In genomic region chr9:128552744-128553221, GRCh38 we compare ENCODE assay signal across 9 cellular contexts. TPM values are rescaled to one million over a fixed set of nuclear protein-coding genes. Genes with fewer than 3 reads are reported as not detected.
DNase-seq lines count a peak whose midpoint lies in the region; ATAC-seq and TF ChIP-seq lines count a peak whose summit lies in the region.
"Had no signal": no experiment of that assay in that cellular context is flagged by ENCODE, and none has a peak within 500 bp of the region (broad histone marks: within the 10 kb centered on the region; RNA-seq: fewer than 3 reads in every experiment).

No MANE protein-coding gene starts in this region.

- no peak for TF ChIP-seq CTCF in fibroblast of lung (conservative IDR thresholded peaks at IDR 0.05 in 1 of 2, IDR thresholded peaks at IDR 0.05 in 1 of 2; ENCODE audit: low read depth in 1 of 2, low read length in 2 of 2)

- no peaks in the 10 kb centered on the region for H3K36me3 ChIP-seq in fibroblast of lung (ENCODE audit: control insufficient read depth, insufficient read depth, low read length)

- ATAC-seq in GM21737 (IDR thresholded peaks at IDR 0.05; ENCODE audit: unreplicated experiment) = peak; percentile 34
- ATAC-seq in naive thymus-derived CD8-positive, alpha-beta T cell = peak; percentile 25 to 39

- H3K79me2 ChIP-seq in fibroblast of lung (ENCODE audit: control insufficient read depth, insufficient read depth, low read length) = peaks cover 50% of the 10 kb centered on the region

- peak overlapping the region; percentile 89 for H3K27ac ChIP-seq in fibroblast of lung (ENCODE audit: insufficient read depth, low read length)

- peak; percentile 78 for DNase-seq in DMS 273 (lab: John Stamatoyannopoulos, UW; ENCODE audit: unreplicated experiment)
- no peak for DNase-seq in DMS 273 treated with DMSO at 0.1 percent for 48 hours (lab: John Stamatoyannopoulos, UW)
- DNase-seq in LoVo (ENCODE audit: low spot score) = peak; percentile 29
- peak; percentile 67 for DNase-seq in activated CD4-positive, CD25-positive, alpha-beta regulatory T cell treated with anti-CD3 and anti-CD28 coated beads, Interleukin-2, amount 50 U/mL, for 72 hours
- peak in 1 of 2 donors; percentile 32 for DNase-seq in fibroblast of lung (ENCODE audit: low read depth in 2 of 2)
- DNase-seq in naive thymus-derived CD8-positive, alpha-beta T cell = peak in 3 of 10 donors; percentile 37 to 59 (median 45)
- peak; percentile 38 for DNase-seq in superior temporal gyrus (ENCODE audit: extremely low spot score)

- no peaks in the 10 kb centered on the region for H3K9me3 Mint-ChIP-seq in naive thymus-derived CD8-positive, alpha-beta T cell
- H3K9me3 Mint-ChIP-seq: nephron had no signal

- H2AFZ ChIP-seq in fibroblast of lung (ENCODE audit: low read length) = no peak overlapping the region

- H3K4me2 ChIP-seq in fibroblast of lung (ENCODE audit: extremely low read depth, insufficient read depth, low read length) = peak overlapping the region; percentile 88

- H3K9ac ChIP-seq in fibroblast of lung (ENCODE audit: insufficient read depth, low read length) = peak overlapping the region; percentile 74

- H3K4me3 ChIP-seq in fibroblast of lung (replicated peaks in 1 of 4; ENCODE audit: control extremely low read depth in 1 of 4, insufficient read depth in 1 of 4, low read depth in 3 of 4, low read length in 4 of 4) = peak overlapping the region; percentile 78 to 99 (median 86)

- H3K27ac Mint-ChIP-seq in naive thymus-derived CD8-positive, alpha-beta T cell = no peak overlapping the region

- H3K4me1 Mint-ChIP-seq in naive thymus-derived CD8-positive, alpha-beta T cell = peaks cover 12 to 39% (median 26%) of the 10 kb centered on the region in 4 donors

- H3K27me3 Mint-ChIP-seq in naive thymus-derived CD8-positive, alpha-beta T cell = no peaks in the 10 kb centered on the region

- no peaks in the 10 kb centered on the region for H3K27me3 ChIP-seq in fibroblast of lung (ENCODE audit: control insufficient read depth, insufficient read depth, low read length)

- H3K4me1 ChIP-seq in fibroblast of lung (ENCODE audit: control insufficient read depth, extremely low read depth, insufficient read depth, low read length) = peaks cover 21% of the 10 kb centered on the region

- H4K20me1 ChIP-seq in fibroblast of lung (ENCODE audit: control insufficient read depth, extremely low read depth, insufficient read depth, low read length) = no peaks in the 10 kb centered on the region

- H3K36me3 Mint-ChIP-seq in naive thymus-derived CD8-positive, alpha-beta T cell = peaks cover 0 to 2% (median 0%) of the 10 kb centered on the region in 3 donors

- POLR2A ChIA-PET in naive thymus-derived CD8-positive, alpha-beta T cell (lab: Charles Lee) = interaction anchor here (0.5 to 3.9 kb wide), 15 partner anchors 9 to 519 kb away, joined by 3 to 19 read pairs (median 4); partner anchors contain the start of genes GLE1 and SET

- H3K4me3 Mint-ChIP-seq in naive thymus-derived CD8-positive, alpha-beta T cell = peak overlapping the region in 1 of 10 donors; percentile 92

- H3K9me3 ChIP-seq in fibroblast of lung (ENCODE audit: control insufficient read depth, insufficient read depth, low read depth, low read length) = no peaks in the 10 kb centered on the region

RNA-seq across cellular contexts. Expression of gene SPTAN1, which starts 0.4 kb away (rescaled TPM):
- total RNA-seq in fibroblast of lung = 229 and 518 TPM in 2 replicates
- 189 and 207 TPM in 2 replicates for polyA plus RNA-seq in fibroblast of lung
- polyA plus RNA-seq in fibroblast of lung (2012) = 290 and 299 TPM in 2 replicates
- polyA minus RNA-seq in fibroblast of lung (ENCODE audit: low replicate concordance) = 1,388 and 1,572 TPM in 2 replicates
- 100 to 1,000 TPM; 395 to 402 TPM for total RNA-seq in naive thymus-derived CD8-positive, alpha-beta T cell
- 100 to 1,000 TPM in 1 of 3 donors, 10 to 100 TPM in 2; 38.2 to 117 (median 57.5) TPM for polyA plus RNA-seq in naive thymus-derived CD8-positive, alpha-beta T cell

RNA-seq across cellular contexts. Expression of gene GLE1, which starts 48.3 kb away (rescaled TPM):
- total RNA-seq in fibroblast of lung = 22.1 and 23.6 TPM in 2 replicates
- polyA plus RNA-seq in fibroblast of lung = 14.7 and 26.7 TPM in 2 replicates
- 11.6 and 21.1 TPM in 2 replicates for polyA plus RNA-seq in fibroblast of lung (2012)
- 13.9 and 14.0 TPM in 2 replicates for polyA minus RNA-seq in fibroblast of lung (ENCODE audit: low replicate concordance)
- 10 to 100 TPM; 26.4 to 30.7 TPM for total RNA-seq in naive thymus-derived CD8-positive, alpha-beta T cell
- 10 to 100 TPM; 17.4 to 27.9 (median 24.9) TPM for polyA plus RNA-seq in naive thymus-derived CD8-positive, alpha-beta T cell
